2 cellular contexts compared by ENCODE assay signal in the genomic region with DNA sequence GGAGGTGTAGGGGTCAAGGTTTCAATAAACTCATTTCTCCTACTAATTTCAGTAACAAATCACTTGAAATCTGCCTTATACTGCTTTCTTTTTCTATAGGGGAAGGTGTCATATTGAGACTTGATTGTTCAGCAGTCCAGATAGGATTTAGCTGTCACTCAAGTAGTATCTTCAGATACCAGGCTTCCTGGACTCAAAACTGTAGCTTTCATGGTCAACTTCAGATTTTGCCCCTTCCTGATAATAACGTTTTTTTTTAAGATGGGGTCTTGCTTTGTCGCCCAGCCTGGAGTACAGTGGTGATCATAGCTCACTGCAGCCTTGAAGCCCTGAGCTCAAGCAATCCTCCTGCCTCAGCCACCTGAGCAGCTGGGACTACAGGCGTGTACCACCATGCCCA.
TF ChIP-seq lines count a peak whose summit lies in the region.

No MANE protein-coding gene starts in this region.

TF ChIP-seq in A549, 52 proteins besides CTCF, POLR2A, EP300 and RAD21:
- TF ChIP-seq, protein P1, sequence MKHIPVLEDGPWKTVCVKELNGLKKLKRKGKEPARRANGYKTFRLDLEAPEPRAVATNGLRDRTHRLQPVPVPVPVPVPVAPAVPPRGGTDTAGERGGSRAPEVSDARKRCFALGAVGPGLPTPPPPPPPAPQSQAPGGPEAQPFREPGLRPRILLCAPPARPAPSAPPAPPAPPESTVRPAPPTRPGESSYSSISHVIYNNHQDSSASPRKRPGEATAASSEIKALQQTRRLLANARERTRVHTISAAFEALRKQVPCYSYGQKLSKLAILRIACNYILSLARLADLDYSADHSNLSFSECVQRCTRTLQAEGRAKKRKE (CRISPR knock-in tag; IDR thresholded peaks at IDR 0.05; ENCODE audit: low read depth), result no peak
- TF ChIP-seq ZFP36 (IDR thresholded peaks at IDR 0.05; ENCODE audit: borderline replicate concordance, partially characterized antibody) (no peak), MYC (IDR thresholded peaks at IDR 0.05; ENCODE audit: borderline replicate concordance, low read length) (no peak), HEYL (CRISPR knock-in tag; IDR thresholded peaks at IDR 0.05) (no peak), GATA3 (IDR thresholded peaks at IDR 0.05; ENCODE audit: borderline replicate concordance) (no peak), HOXB5 (CRISPR knock-in tag; IDR thresholded peaks at IDR 0.05) (no peak)
- TF ChIP-seq, protein P2, sequence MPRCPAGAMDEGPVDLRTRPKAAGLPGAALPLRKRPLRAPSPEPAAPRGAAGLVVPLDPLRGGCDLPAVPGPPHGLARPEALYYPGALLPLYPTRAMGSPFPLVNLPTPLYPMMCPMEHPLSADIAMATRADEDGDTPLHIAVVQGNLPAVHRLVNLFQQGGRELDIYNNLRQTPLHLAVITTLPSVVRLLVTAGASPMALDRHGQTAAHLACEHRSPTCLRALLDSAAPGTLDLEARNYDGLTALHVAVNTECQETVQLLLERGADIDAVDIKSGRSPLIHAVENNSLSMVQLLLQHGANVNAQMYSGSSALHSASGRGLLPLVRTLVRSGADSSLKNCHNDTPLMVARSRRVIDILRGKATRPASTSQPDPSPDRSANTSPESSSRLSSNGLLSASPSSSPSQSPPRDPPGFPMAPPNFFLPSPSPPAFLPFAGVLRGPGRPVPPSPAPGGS (IDR thresholded peaks at IDR 0.05), result no peak
- TF ChIP-seq, protein P3, sequence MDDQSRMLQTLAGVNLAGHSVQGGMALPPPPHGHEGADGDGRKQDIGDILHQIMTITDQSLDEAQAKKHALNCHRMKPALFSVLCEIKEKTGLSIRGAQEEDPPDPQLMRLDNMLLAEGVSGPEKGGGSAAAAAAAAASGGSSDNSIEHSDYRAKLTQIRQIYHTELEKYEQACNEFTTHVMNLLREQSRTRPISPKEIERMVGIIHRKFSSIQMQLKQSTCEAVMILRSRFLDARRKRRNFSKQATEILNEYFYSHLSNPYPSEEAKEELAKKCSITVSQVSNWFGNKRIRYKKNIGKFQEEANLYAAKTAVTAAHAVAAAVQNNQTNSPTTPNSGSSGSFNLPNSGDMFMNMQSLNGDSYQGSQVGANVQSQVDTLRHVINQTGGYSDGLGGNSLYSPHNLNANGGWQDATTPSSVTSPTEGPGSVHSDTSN (IDR thresholded peaks at IDR 0.05), result no peak

TF ChIP-seq in GM12878, 131 proteins besides CTCF, POLR2A, EP300 and RAD21:
- TF ChIP-seq, protein P4, sequence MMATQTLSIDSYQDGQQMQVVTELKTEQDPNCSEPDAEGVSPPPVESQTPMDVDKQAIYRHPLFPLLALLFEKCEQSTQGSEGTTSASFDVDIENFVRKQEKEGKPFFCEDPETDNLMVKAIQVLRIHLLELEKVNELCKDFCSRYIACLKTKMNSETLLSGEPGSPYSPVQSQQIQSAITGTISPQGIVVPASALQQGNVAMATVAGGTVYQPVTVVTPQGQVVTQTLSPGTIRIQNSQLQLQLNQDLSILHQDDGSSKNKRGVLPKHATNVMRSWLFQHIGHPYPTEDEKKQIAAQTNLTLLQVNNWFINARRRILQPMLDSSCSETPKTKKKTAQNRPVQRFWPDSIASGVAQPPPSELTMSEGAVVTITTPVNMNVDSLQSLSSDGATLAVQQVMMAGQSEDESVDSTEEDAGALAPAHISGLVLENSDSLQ (IDR thresholded peaks at IDR 0.05), result peak; percentile 43; the same call in 1 of the 2 replicates
- no peak for TF ChIP-seq RFX5 (IDR thresholded peaks at IDR 0.05; ENCODE audit: low read depth, low read length)
